In the genomic region with DNA sequence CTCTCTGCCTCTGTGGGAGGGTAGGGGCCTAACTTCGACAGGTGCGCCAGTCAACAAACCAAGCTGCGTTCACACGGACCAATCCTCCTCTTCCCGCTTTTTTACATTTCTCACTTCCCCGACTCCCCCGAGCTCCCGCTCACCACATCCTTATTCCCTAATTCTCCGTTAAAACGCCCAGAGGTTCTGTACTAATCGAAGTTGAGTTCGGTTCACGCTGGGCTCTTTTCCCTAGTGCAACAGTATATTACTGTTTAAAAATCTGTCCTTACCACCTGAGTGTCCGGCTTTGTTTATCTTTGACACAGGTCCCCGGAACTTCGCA, we compare ENCODE assay signal across 8 cellular contexts. TPM values are rescaled to one million over a fixed set of nuclear protein-coding genes. Genes with fewer than 3 reads are reported as not detected.
A peak's percentile ranks its signal among the peaks of the same experiment; 100 is the strongest.
DNase-seq lines count a peak whose midpoint lies in the region; ATAC-seq and TF ChIP-seq lines count a peak whose summit lies in the region.

No MANE protein-coding gene starts in this region.

- H3K4me1 ChIP-seq in mesendoderm (ENCODE audit: control insufficient read depth, low read depth, low read length) (peaks cover 5% of the 10 kb centered on the region), aorta (ENCODE audit: control insufficient read depth in 1 of 2, insufficient read depth in 2 of 2, low read length in 2 of 2) (no peaks in the 10 kb centered on the region)

- no peaks in the 10 kb centered on the region for H3K36me3 ChIP-seq in mesendoderm (ENCODE audit: control insufficient read depth, insufficient read depth, low read length)
- peaks cover 2 to 3% of the 10 kb centered on the region in 2 donors for H3K36me3 ChIP-seq in aorta (ENCODE audit: control insufficient read depth in 1 of 2, insufficient read depth in 2 of 2, low read length in 1 of 2)

- intact Hi-C loops in aorta (cut with DNase I) = loop anchor here in 1 of 2 donors (10.0 kb wide), 1 partner anchor 237 kb away; a partner anchor contains a TSS

- H2BK5ac ChIP-seq in mesendoderm (ENCODE audit: low read length) = no peak overlapping the region

- ATAC-seq in HG02938 (IDR thresholded peaks at IDR 0.05; ENCODE audit: unreplicated experiment) = peak; percentile 24
- ATAC-seq in aorta (ENCODE audit: low FRiP score) = no peak
- ATAC-seq in HG03108 (IDR thresholded peaks at IDR 0.05; ENCODE audit: unreplicated experiment) = no peak

- H3K4me3 ChIP-seq in mesendoderm (ENCODE audit: low read length) (peak overlapping the region; percentile 97), aorta (ENCODE audit: low read length in 2 of 2) (peak overlapping the region; percentile 50 to 76)

- no peak overlapping the region for H2AK5ac ChIP-seq in mesendoderm (ENCODE audit: low read length)

- H3K27me3 Mint-ChIP-seq in chondrocyte (ENCODE audit: low read depth) = no peaks in the 10 kb centered on the region

- no peak overlapping the region for H4K5ac ChIP-seq in mesendoderm (ENCODE audit: low read length)

- H3K18ac ChIP-seq in mesendoderm (ENCODE audit: low read length) = peak overlapping the region; percentile 41

- TF ChIP-seq CTCF in chondrocyte (IDR thresholded peaks at IDR 0.05) = no peak

- H3K79me2 ChIP-seq in mesendoderm (ENCODE audit: control insufficient read depth, insufficient read depth, low read length) = peaks cover 43% of the 10 kb centered on the region

- H3K4me1 Mint-ChIP-seq in chondrocyte (ENCODE audit: low read depth) = peaks cover 38% of the 10 kb centered on the region

- H3K36me3 Mint-ChIP-seq in chondrocyte (ENCODE audit: low read depth) = no peaks in the 10 kb centered on the region

- H3K27ac ChIP-seq in mesendoderm (ENCODE audit: low read depth, low read length) (no peak overlapping the region), aorta (ENCODE audit: low read depth in 1 of 2, low read length in 2 of 2) (no peak overlapping the region)

- H3K9me3 Mint-ChIP-seq in chondrocyte (ENCODE audit: low read depth) = no peaks in the 10 kb centered on the region

- H3K27ac Mint-ChIP-seq in chondrocyte (ENCODE audit: unreplicated experiment) = peak overlapping the region; percentile 89

- no peak overlapping the region for H3K23ac ChIP-seq in mesendoderm (ENCODE audit: low read length)

- H3K4me3 Mint-ChIP-seq in chondrocyte (ENCODE audit: unreplicated experiment) = peak overlapping the region; percentile 94

- H3K27me3 ChIP-seq in mesendoderm (ENCODE audit: insufficient read depth, low read length, poor library complexity) (no peaks in the 10 kb centered on the region), aorta (ENCODE audit: control insufficient read depth in 1 of 2, insufficient read depth in 2 of 2, low read length in 1 of 2) (no peaks in the 10 kb centered on the region)

- DNase-seq in ELR (ENCODE audit: low read depth) (peak; percentile 47), RPMI8226 (peak; percentile 57), chondrocyte (ENCODE audit: low spot score) (no peak), mesendoderm (peak; percentile 46), aorta (no peak), globus pallidus (ENCODE audit: low spot score) (no peak)

- H2BK120ac ChIP-seq in mesendoderm (ENCODE audit: low read depth, low read length) = no peak overlapping the region

- peak overlapping the region; percentile 98 for H3K9ac ChIP-seq in mesendoderm (ENCODE audit: low read length)

- no peak overlapping the region for H4K8ac ChIP-seq in mesendoderm (ENCODE audit: low read depth, low read length)

- WGBS in mesendoderm (ENCODE audit: extremely low coverage, insufficient coverage, low lambda C conversion rate) = no CpG with 5 or more reads among the region's 16 CpGs
- 0 to 1% methylated on average over 16 of the region's 16 CpGs for WGBS in aorta, 2 donors

- H3K79me1 ChIP-seq in mesendoderm (ENCODE audit: low read length) = peaks cover 13% of the 10 kb centered on the region

- peak overlapping the region; percentile 77 for H3K4me2 ChIP-seq in mesendoderm (ENCODE audit: low read length)

- H3K9me3 ChIP-seq in aorta (ENCODE audit: control insufficient read depth, low read length) = no peaks in the 10 kb centered on the region

- H3K4ac ChIP-seq in mesendoderm (ENCODE audit: low read depth, low read length) = no peak overlapping the region

- H2BK15ac ChIP-seq in mesendoderm (replicated peaks; ENCODE audit: low read depth) = no peak overlapping the region

- H3K56ac ChIP-seq in mesendoderm (ENCODE audit: low read length) = peak overlapping the region; percentile 99

RNA-seq across cellular contexts. Expression of a gene that starts 0.5 kb away (rescaled TPM):
- total RNA-seq in chondrocyte (26.2 to 30.1 TPM (median 29.4 TPM) in 3 replicates), aorta (10 to 100 TPM; 18.5 TPM)
- polyA plus RNA-seq in mesendoderm (2013, experiment 1 of 2) = 37.2 TPM
- 37.7 TPM for polyA plus RNA-seq in mesendoderm (2013, experiment 2 of 2)
- 1 to 10 TPM; 7.9 to 9.0 TPM for polyA plus RNA-seq in aorta

RNA-seq across cellular contexts. Expression of a gene that starts 28.3 kb away (rescaled TPM):
- total RNA-seq in chondrocyte = 21.5 to 25.4 TPM (median 25.2 TPM) in 3 replicates
- polyA plus RNA-seq in mesendoderm (2013, experiment 1 of 2) = 13.9 TPM
- polyA plus RNA-seq in mesendoderm (2013, experiment 2 of 2) = 13.9 TPM
- 10 to 100 TPM; 15.7 to 17.3 TPM for total RNA-seq in aorta
- 1 to 10 TPM; 3.5 to 8.2 TPM for polyA plus RNA-seq in aorta

RNA-seq across cellular contexts. Expression of a gene that starts 46.5 kb away (rescaled TPM):
- total RNA-seq in chondrocyte = 33.3 to 45.6 TPM (median 37.2 TPM) in 3 replicates
- polyA plus RNA-seq in mesendoderm (2013, experiment 1 of 2) = 25.8 TPM
- polyA plus RNA-seq in mesendoderm (2013, experiment 2 of 2) = 25.7 TPM
- total RNA-seq in aorta = 10 to 100 TPM; 47.2 to 55.1 TPM
- 10 to 100 TPM in 1 of 2 donors, 1 to 10 TPM in 1; 8.1 to 11.9 TPM for polyA plus RNA-seq in aorta

Comparison
In these comparisons a context has a peak if more than half of its experiments do, and no peak if none do; other contexts are left out.
1. DNase-seq: peak in ELR (single experiment), RPMI8226 (single experiment) and mesendoderm (single experiment); none in chondrocyte (single experiment), aorta (0 of 2) and globus pallidus (single experiment).